Comparison of ENCODE assay signal across 6 cellular contexts in genomic region chr2:208525165-208525564, GRCh38.
DNase-seq lines count a peak whose midpoint lies in the region; ATAC-seq, FAIRE-seq and TF ChIP-seq lines count a peak whose summit lies in the region.
"Not testable (repeated sequence)": the region's sequence is repeated elsewhere in the genome, so short reads cannot be mapped to it uniquely, and the experiment has no call there.

No MANE protein-coding gene starts in this region.

- H3K4me3 Mint-ChIP-seq in GM23338, nephron progenitor cell: not testable (repeated sequence)

- not testable (repeated sequence) for TF ChIP-seq POLR2A in H1 (IDR thresholded peaks at IDR 0.05; ENCODE audit: control extremely low read depth in 1 of 2, low read depth in 2 of 2, low read length in 2 of 2)

- H3F3A ChIP-seq in GM23338 (replicated peaks; ENCODE audit: low read depth) = not testable (repeated sequence)

- TF ChIP-seq EP300 in H1 (IDR thresholded peaks at IDR 0.05; ENCODE audit: borderline replicate concordance in 1 of 2, low read depth in 2 of 2, low read length in 2 of 2) = not testable (repeated sequence)

- not testable (repeated sequence) for FAIRE-seq in H1 (lab: Jason Lieb, UNC)

- H2BK120ac ChIP-seq in H1 (replicated peaks; ENCODE audit: low read depth, low read length) = not testable (repeated sequence)

- H3K9me3 Mint-ChIP-seq in GM23338 (peaks cover 49% of the 10 kb centered on the region), nephron progenitor cell (peaks cover 53% of the 10 kb centered on the region)

- H3K4ac ChIP-seq in H1 (replicated peaks; ENCODE audit: insufficient read length, low read depth, low read length) = not testable (repeated sequence)

- not testable (repeated sequence) for ATAC-seq in GM23338

- not testable (repeated sequence) for H3K4me3 ChIP-seq in GM23338; NT2/D1 (ENCODE audit: insufficient read length, low read depth); H1 (ENCODE audit: extremely low read depth in 1 of 4, insufficient read depth in 2 of 4, low read depth in 3 of 4, low read length in 4 of 4)

- H3K23me2 ChIP-seq in H1 (ENCODE audit: low read depth, low read length) = not testable (repeated sequence)

- not testable (repeated sequence) for H4K91ac ChIP-seq in H1 (replicated peaks; ENCODE audit: insufficient read length, low read length)

- not testable (repeated sequence) for H4K8ac ChIP-seq in H1 (ENCODE audit: extremely low read depth, insufficient read depth, low read length)

- not testable (repeated sequence) for H3K79me1 ChIP-seq in H1 (ENCODE audit: low read depth, low read length)

- H3K4me1 ChIP-seq in GM23338 (ENCODE audit: insufficient read depth); NT2/D1 (ENCODE audit: insufficient read depth, insufficient read length); H1 (replicated peaks in 1 of 4; ENCODE audit: control insufficient read depth in 3 of 4, insufficient read depth in 4 of 4, low read length in 3 of 4): not testable (repeated sequence)

- H3K14ac ChIP-seq in H1 (ENCODE audit: insufficient read length) = not testable (repeated sequence)

- not testable (repeated sequence) for H2BK20ac ChIP-seq in H1 (ENCODE audit: low read length)

- H2AFZ ChIP-seq in GM23338 (peak overlapping the region; percentile 92; the same call in 1 of the 2 replicates), H1 (ENCODE audit: low read length) (0 out of 2 replicates have a peak overlapping the region, but pooled peaks have one; percentile 7)

- not testable (repeated sequence) for H3K23ac ChIP-seq in H1 (ENCODE audit: insufficient read length)

- H3K9me2 ChIP-seq in GM23338 (ENCODE audit: insufficient read depth) = not testable (repeated sequence)

- H3K56ac ChIP-seq in H1 (replicated peaks; ENCODE audit: insufficient read length, low read depth, low read length) = not testable (repeated sequence)

- WGBS in H1 (ENCODE audit: extremely low coverage in 1 of 2, insufficient coverage in 1 of 2, insufficient read length in 1 of 2, insufficient replicate concordance in 2 of 2, low coverage in 1 of 2, low lambda C conversion rate in 2 of 2, missing lambda C conversion rate in 1 of 2), 2 experiments = 85% methylated on average over 6 of the region's 6 CpGs; no CpG with 5 or more reads in 1 of the 2 experiments

- H2AK5ac ChIP-seq in H1 (ENCODE audit: low read depth, low read length) = not testable (repeated sequence)

- H3K36me3 ChIP-seq in GM23338 (ENCODE audit: insufficient read depth); NT2/D1 (ENCODE audit: insufficient read depth, insufficient read length, low read length); H1 (ENCODE audit: control insufficient read depth in 2 of 4, insufficient read depth in 4 of 4, low read length in 3 of 4): not testable (repeated sequence)

- H3K18ac ChIP-seq in H1 (ENCODE audit: extremely low read depth, low read length) = not testable (repeated sequence)

- not testable (repeated sequence) for H4K20me1 ChIP-seq in GM23338 (replicated peaks; ENCODE audit: insufficient read depth); H1 (replicated peaks in 1 of 2; ENCODE audit: control insufficient read depth in 1 of 2, insufficient read depth in 2 of 2, low read length in 2 of 2)

- H3K4me1 Mint-ChIP-seq in GM23338 = not testable (repeated sequence)
- peaks cover 12% of the 10 kb centered on the region for H3K4me1 Mint-ChIP-seq in nephron progenitor cell

- not testable (repeated sequence) for H3K27ac ChIP-seq in GM23338 (ENCODE audit: low read depth); H1 (ENCODE audit: low read depth, low read length)

- H3K27me3 ChIP-seq in GM23338 (ENCODE audit: insufficient read depth); NT2/D1 (ENCODE audit: insufficient read depth, insufficient read length); H1 (replicated peaks in 1 of 4; ENCODE audit: control insufficient read depth in 3 of 4, extremely low read depth in 1 of 4, insufficient read depth in 3 of 4, low read length in 3 of 4): not testable (repeated sequence)

- not testable (repeated sequence) for TF ChIP-seq RAD21 in H1 (IDR thresholded peaks at IDR 0.05 in 1 of 2, conservative IDR thresholded peaks at IDR 0.05 in 1 of 2; ENCODE audit: low read depth in 2 of 2, low read length in 2 of 2)

- H3K27ac Mint-ChIP-seq in GM23338, nephron progenitor cell: not testable (repeated sequence)

- not testable (repeated sequence) for H3K79me2 ChIP-seq in GM23338 (replicated peaks; ENCODE audit: insufficient read depth); H1 (ENCODE audit: control insufficient read depth in 1 of 2, insufficient read depth in 2 of 2, low read length in 2 of 2)

- not testable (repeated sequence) for TF ChIP-seq CTCF in GM23338 (conservative IDR thresholded peaks at IDR 0.05; ENCODE audit: low read depth in 2 of 2); H1 (IDR thresholded peaks at IDR 0.05; ENCODE audit: control extremely low read depth in 1 of 3, insufficient read depth in 1 of 3, low read depth in 1 of 3, low read length in 3 of 3); nephron progenitor cell (IDR thresholded peaks at IDR 0.05)

- peaks cover 23% of the 10 kb centered on the region for H3K36me3 Mint-ChIP-seq in GM23338 (ENCODE audit: low read depth)
- H3K36me3 Mint-ChIP-seq in nephron progenitor cell (ENCODE audit: low read depth) = not testable (repeated sequence)

- DNase-seq in COLO668 (lab: John Stamatoyannopoulos, UW; ENCODE audit: unreplicated experiment) (peak; percentile 5), GM23338 (ENCODE audit: low spot score) (peak; percentile 8), NT2/D1 (ENCODE audit: low read depth, low spot score) (peak; percentile 22), left kidney (ENCODE audit: low read depth, low spot score) (peak; percentile 31), nephron progenitor cell (peak; percentile 16)
- not testable (repeated sequence) for DNase-seq in H1 (ENCODE audit: low read depth in 1 of 2, low spot score in 2 of 2)

- not testable (repeated sequence) for H2BK12ac ChIP-seq in H1 (ENCODE audit: low read depth, low read length)

- H3K9ac ChIP-seq in NT2/D1 (ENCODE audit: insufficient read length, low read depth); H1 (replicated peaks in 1 of 4; ENCODE audit: extremely low read depth in 1 of 4, low read depth in 3 of 4, low read length in 3 of 4): not testable (repeated sequence)

- not testable (repeated sequence) for H3K4me2 ChIP-seq in GM23338; H1 (ENCODE audit: insufficient read depth in 1 of 2, low read depth in 2 of 2, low read length in 2 of 2)

- not testable (repeated sequence) for H3K27me3 Mint-ChIP-seq in GM23338 (ENCODE audit: insufficient read depth, low read depth, poor library complexity); nephron progenitor cell (ENCODE audit: low read depth, poor library complexity)

- H3K9me3 ChIP-seq in NT2/D1 (ENCODE audit: insufficient read depth, low read length) = peaks cover 11% of the 10 kb centered on the region; the same call in 1 of the 2 replicates
- H3K9me3 ChIP-seq in H1 (ENCODE audit: insufficient read depth in 2 of 2, low read depth in 1 of 2, low read length in 1 of 2) = not testable (repeated sequence)

- not testable (repeated sequence) for H2BK15ac ChIP-seq in H1 (ENCODE audit: low read length)

- POLR2A ChIA-PET in H1 (lab: Charles Lee; ENCODE audit: partially characterized antibody) = interaction anchor here (0.8 kb wide), 1 partner anchor 37 kb away, joined by 3 read pairs; no protein-coding TSS in a partner anchor

- H4K5ac ChIP-seq in H1 (ENCODE audit: insufficient read length, low read depth, low read length) = not testable (repeated sequence)

- CTCF ChIA-PET in H1 (lab: Charles Lee; ENCODE audit: partially characterized antibody) = not testable (repeated sequence)

- H2BK5ac ChIP-seq in H1 (ENCODE audit: low read depth, low read length) = not testable (repeated sequence)
